24 cellular contexts compared by ENCODE assay signal in genomic region chr10:133162910-133163856, GRCh38. TPM values are rescaled to one million over a fixed set of nuclear protein-coding genes. Genes with fewer than 3 reads are reported as not detected.
DNase-seq lines count a peak whose midpoint lies in the region; ATAC-seq, FAIRE-seq and TF ChIP-seq lines count a peak whose summit lies in the region.
"Had no signal": no experiment of that assay in that cellular context is flagged by ENCODE, and none has a peak within 500 bp of the region (broad histone marks: within the 10 kb centered on the region; RNA-seq: fewer than 3 reads in every experiment).

No MANE protein-coding gene starts in this region.

- H4K8ac ChIP-seq in neuronal stem cell (ENCODE audit: low read depth, low read length): no peak overlapping the region

- ATAC-seq in A549 (no peak), GM19397 (IDR thresholded peaks at IDR 0.05; ENCODE audit: unreplicated experiment) (no peak), GM21447 (IDR thresholded peaks at IDR 0.05; ENCODE audit: unreplicated experiment) (no peak)
- ATAC-seq: T-helper 17 cell had no signal

- H2BK5ac ChIP-seq in neuronal stem cell (ENCODE audit: low read length): peak overlapping the region; percentile 60

- peaks cover 0 to 2% (median 0%) of the 10 kb centered on the region in 3 experiments for H3K27me3 ChIP-seq in neuronal stem cell (ENCODE audit: control insufficient read depth in 3 of 3, insufficient read depth in 3 of 3, low read depth in 1 of 3, low read length in 3 of 3)
- H3K27me3 ChIP-seq: cardiac muscle cell had no signal

- H2BK15ac ChIP-seq in neuronal stem cell (ENCODE audit: low read length): no peak overlapping the region

- H3K4me1 Mint-ChIP-seq in Calu3 (ENCODE audit: low read depth, unreplicated experiment): no peaks in the 10 kb centered on the region
- H3K4me1 Mint-ChIP-seq in chondrocyte (ENCODE audit: low read depth): no peaks in the 10 kb centered on the region
- H3K4me1 Mint-ChIP-seq: T-helper 17 cell had no signal

- H3K9ac ChIP-seq in neuronal stem cell (ENCODE audit: low read depth, low read length, poor library complexity): no peak overlapping the region

- H3K79me1 ChIP-seq in neuronal stem cell (ENCODE audit: low read depth, low read length): peaks cover 8% of the 10 kb centered on the region

- BruUV-seq in Calu3 (replicated peaks; lab: Mats Ljungman, UMichigan): no TSS peak

- no peak overlapping the region for H3K27ac ChIP-seq in A549
- H3K27ac ChIP-seq in neuronal stem cell (replicated peaks; ENCODE audit: low read length): no peak overlapping the region
- H3K27ac ChIP-seq: cardiac muscle cell, Peyer's patch, SK-N-MC, thoracic aorta had no signal

- no peak overlapping the region for H2BK12ac ChIP-seq in neuronal stem cell (ENCODE audit: low read length)

- peak overlapping the region; percentile 41 for H2AK5ac ChIP-seq in neuronal stem cell (ENCODE audit: low read depth, low read length)

- H3K9me3 ChIP-seq in A549 (no peaks in the 10 kb centered on the region), neuronal stem cell (replicated peaks in 1 of 2; ENCODE audit: control insufficient read depth in 2 of 2, insufficient read depth in 1 of 2, low read depth in 1 of 2, low read length in 2 of 2) (peaks cover 0 to 2% of the 10 kb centered on the region in 2 donors)
- H3K9me3 ChIP-seq: Peyer's patch, thoracic aorta had no signal

- TF ChIP-seq CTCF in A549 (IDR thresholded peaks at IDR 0.05) (no peak), Calu3 (IDR thresholded peaks at IDR 0.05; ENCODE audit: unreplicated experiment) (no peak), chondrocyte (IDR thresholded peaks at IDR 0.05) (no peak)

- no peak for FAIRE-seq in A549 (lab: Jason Lieb, UNC)
- FAIRE-seq: D721Med, endothelial cell of umbilical vein had no signal

- no peak overlapping the region for H3K4me3 Mint-ChIP-seq in Calu3 (ENCODE audit: low read depth, unreplicated experiment)
- no peak overlapping the region for H3K4me3 Mint-ChIP-seq in chondrocyte (ENCODE audit: unreplicated experiment)
- H3K4me3 Mint-ChIP-seq: T-helper 17 cell had no signal

- DNase-seq in A549 (ENCODE audit: low read depth in 1 of 2, low spot score in 1 of 2) (no peak), Calu3 (no peak), chondrocyte (ENCODE audit: low spot score) (peak; percentile 68), neuronal stem cell (ENCODE audit: low spot score) (no peak), SIG-M5 (lab: John Stamatoyannopoulos, UW) (no peak), NCI-H82 treated with DMSO at 0.1 percent for 48 hours (lab: John Stamatoyannopoulos, UW; ENCODE audit: unreplicated experiment) (no peak)
- DNase-seq: activated CD4-positive, alpha-beta T cell treated with anti-CD3 and anti-CD28 coated beads for 4 hours; activated naive CD4-positive, alpha-beta T cell treated with anti-CD3 and anti-CD28 coated beads, Interleukin-2, amount 50 U/mL, for 16 hours; activated T-cell treated with anti-CD3 and anti-CD28 coated beads, Interleukin-2, amount 50 U/mL, for 48 hours; EL; NCI-H146; NCI-H524 treated with DMSO at 0.1 percent for 48 hours; stimulated activated CD4-positive, alpha-beta T cell treated with anti-CD3 and anti-CD28 coated beads, Interleukin-4, amount 100 ng/mL, for 4 hours; stimulated activated naive CD4-positive, alpha-beta T cell treated with Interleukin-2 at 50 U/mL for 16 hours; T-helper 17 cell had no signal

- H3K9me3 Mint-ChIP-seq in Calu3 (ENCODE audit: low read depth, unreplicated experiment): no peaks in the 10 kb centered on the region
- no peaks in the 10 kb centered on the region for H3K9me3 Mint-ChIP-seq in chondrocyte (ENCODE audit: low read depth)

- no peak overlapping the region for H3K14ac ChIP-seq in neuronal stem cell (ENCODE audit: low read length)

- no peak overlapping the region for H2BK120ac ChIP-seq in neuronal stem cell (ENCODE audit: low read depth, low read length)

- H3K36me3 Mint-ChIP-seq in Calu3 (ENCODE audit: insufficient read depth, unreplicated experiment): no peaks in the 10 kb centered on the region
- H3K36me3 Mint-ChIP-seq in chondrocyte (ENCODE audit: low read depth): no peaks in the 10 kb centered on the region

- H3K4me1 ChIP-seq in A549 (peaks cover 15% of the 10 kb centered on the region), neuronal stem cell (ENCODE audit: control insufficient read depth in 2 of 2, insufficient read depth in 1 of 2, low read depth in 1 of 2, low read length in 2 of 2) (peaks cover 17% of the 10 kb centered on the region in 2 donors)

- no peak overlapping the region for H3K18ac ChIP-seq in neuronal stem cell (ENCODE audit: low read length)

- intact Hi-C loops in Calu3 (cut with micrococcal nuclease; ENCODE audit: unreplicated experiment): no loop called here

- H2AFZ ChIP-seq in neuronal stem cell (ENCODE audit: low read length): no peak overlapping the region

- CTCF ChIA-PET in A549 (lab: Yijun Ruan, JAX): no interaction called here
- CTCF ChIA-PET in Calu3 (lab: Charles Lee): no interaction called here

- POLR2A ChIA-PET in A549 (lab: Yijun Ruan, JAX): no interaction called here

- no peaks in the 10 kb centered on the region for H3K27me3 Mint-ChIP-seq in Calu3 (ENCODE audit: unreplicated experiment)
- H3K27me3 Mint-ChIP-seq in chondrocyte (ENCODE audit: low read depth): peaks cover 24% of the 10 kb centered on the region

- WGBS in A549 (ENCODE audit: missing lambda C conversion rate): 73% methylated on average over 21 of the region's 21 CpGs
- WGBS in neuronal stem cell (ENCODE audit: extremely low coverage in 2 of 2, insufficient read length in 2 of 2, insufficient replicate concordance in 1 of 2), 2 donors: no CpG with 5 or more reads among the region's 21 CpGs

- H3K4me2 ChIP-seq in A549 (no peak overlapping the region), neuronal stem cell (ENCODE audit: insufficient read depth, low read length, poor library complexity, severe bottlenecking) (no peak overlapping the region)

- peaks cover 0 to 6% of the 10 kb centered on the region in 2 donors for H3K36me3 ChIP-seq in neuronal stem cell (replicated peaks in 1 of 2; ENCODE audit: control insufficient read depth in 2 of 2, insufficient read depth in 2 of 2, low read length in 2 of 2)
- H3K36me3 ChIP-seq: cardiac muscle cell, Peyer's patch, thoracic aorta had no signal

- H3K4me3 ChIP-seq in A549: no peak overlapping the region
- no peak overlapping the region for H3K4me3 ChIP-seq in neuronal stem cell (ENCODE audit: low read length in 2 of 2)
- H3K4me3 ChIP-seq: cardiac muscle cell, lung, Peyer's patch, SK-N-MC, thoracic aorta had no signal

- H4K91ac ChIP-seq in neuronal stem cell (ENCODE audit: low read depth, low read length, poor library complexity): no peak overlapping the region

- no peak for TF ChIP-seq POLR2A in A549 (IDR thresholded peaks at IDR 0.05; ENCODE audit: low read length)

- peak overlapping the region; percentile 52 for H3K27ac Mint-ChIP-seq in Calu3 (ENCODE audit: unreplicated experiment)
- no peak overlapping the region for H3K27ac Mint-ChIP-seq in chondrocyte (ENCODE audit: unreplicated experiment)
- H3K27ac Mint-ChIP-seq: T-helper 17 cell had no signal

- no peak overlapping the region for H3K4ac ChIP-seq in neuronal stem cell (ENCODE audit: low read length)

- TF ChIP-seq EP300 in A549 (IDR thresholded peaks at IDR 0.05): no peak

- TF ChIP-seq RAD21 in A549 (conservative IDR thresholded peaks at IDR 0.05 in 1 of 2, IDR thresholded peaks at IDR 0.05 in 1 of 2): no peak

- no peak overlapping the region for H3K23ac ChIP-seq in neuronal stem cell (ENCODE audit: low read depth, low read length, poor library complexity)

TF ChIP-seq in A549, 52 proteins besides CTCF, POLR2A, EP300 and RAD21:
- TF ChIP-seq CBX8 (IDR thresholded peaks at IDR 0.05) (no peak), ZFP36 (IDR thresholded peaks at IDR 0.05; ENCODE audit: borderline replicate concordance, partially characterized antibody) (peak; percentile 92), RCOR1 (IDR thresholded peaks at IDR 0.05; ENCODE audit: low read depth, low read length) (no peak)
TF ChIP-seq in A549: peak in this region for 1.

RNA-seq across cellular contexts. Expression of gene KNDC1, which starts 3.2 kb away (rescaled TPM):
- polyA plus RNA-seq in A549 (2011; rRNA removed): 0.63 and 0.65 TPM in 2 replicates
- polyA plus RNA-seq in A549 (2012; cell fraction: cytosol; rRNA removed): 0.70 and 2.1 TPM in 2 replicates
- polyA plus RNA-seq in A549 (2012; cell fraction: nucleus; rRNA removed): 1.1 and 2.7 TPM in 2 replicates
- 0.49 to 0.73 TPM (median 0.56 TPM) in 3 replicates for polyA plus RNA-seq in A549 (2017; fragmentation: RNase III; extraction: RNeasy Plus Mini Kit Qiagen cat#74134 plus additional on column Dnase treatment)
- 0.33 and 0.78 TPM in 2 replicates for polyA minus RNA-seq in A549 (2011; rRNA and poly(A)+ RNA removed)
- 1.2 and 1.7 TPM in 2 replicates for total RNA-seq in Calu3 (2022)
- 0.24 to 0.72 TPM (median 0.55 TPM) in 3 replicates for total RNA-seq in chondrocyte
- polyA plus RNA-seq in neuronal stem cell (2013, experiment 1 of 2): 6.4 TPM
- polyA plus RNA-seq in neuronal stem cell (2013, experiment 2 of 2): 6.1 TPM
- total RNA-seq: endothelial cell of umbilical vein had no signal
- polyA plus RNA-seq: endothelial cell of umbilical vein had no signal
